Comparison of ENCODE assay signal across 8 cellular contexts in genomic region chr11:124739479-124740276, GRCh38. TPM values are rescaled to one million over a fixed set of nuclear protein-coding genes. Genes with fewer than 3 reads are reported as not detected.
A peak's percentile ranks its signal among the peaks of the same experiment; 100 is the strongest.
DNase-seq lines count a peak whose midpoint lies in the region; ATAC-seq and TF ChIP-seq lines count a peak whose summit lies in the region.

Gene NRGN, plus strand, starts transcription at chr11:124739942. Its CDS starts 143 bp downstream, at chr11:124740085.

- H3K4me2 ChIP-seq in SU-DHL-6 (ENCODE audit: low read depth, low read length, poor library complexity, severe bottlenecking) = peak within 1 kb of the TSS; percentile 57

- H3K27me3 ChIP-seq in SU-DHL-6 (ENCODE audit: low read length) (no peaks in the 10 kb centered on the region), heart left ventricle (peaks cover 0 to 38% (median 13%) of the 10 kb centered on the region in 9 donors), transverse colon (peaks cover 60% of the 10 kb centered on the region)

- WGBS in heart left ventricle, 4 donors = 0 to 1% (median 1%) methylated on average over 24 to 59 of the region's 59 CpGs
- 0 to 2% methylated on average over 7 to 53 of the region's 59 CpGs for WGBS in transverse colon (ENCODE audit: low coverage in 1 of 2), 2 donors

- H3K4me1 Mint-ChIP-seq in activated naive CD8-positive, alpha-beta T cell treated with anti-CD3 and anti-CD28 coated beads, Interleukin-2, amount 50 U/mL, for 24 hours = peaks cover 16% of the 10 kb centered on the region

- peaks cover 7% of the 10 kb centered on the region; the same call in 1 of the 2 replicates for H3F3A ChIP-seq in SU-DHL-6 (ENCODE audit: insufficient read depth)

- ATAC-seq in HG02642 (IDR thresholded peaks at IDR 0.05; ENCODE audit: poor library complexity, unreplicated experiment) = peak; percentile 99
- ATAC-seq in activated naive CD8-positive, alpha-beta T cell treated with anti-CD3 and anti-CD28 coated beads, Interleukin-2, amount 50 U/mL, for 24 hours = peak; percentile 90
- ATAC-seq in heart left ventricle = peak; percentile 95 to 99 (median 99)

- peaks cover 0 to 42% (median 16%) of the 10 kb centered on the region in 12 donors for H3K4me1 ChIP-seq in heart left ventricle
- peaks cover 16 to 19% (median 17%) of the 10 kb centered on the region in 4 donors for H3K4me1 ChIP-seq in transverse colon

- peak within 1 kb of the TSS; percentile 81 for H3K4me3 Mint-ChIP-seq in activated naive CD8-positive, alpha-beta T cell treated with anti-CD3 and anti-CD28 coated beads, Interleukin-2, amount 50 U/mL, for 24 hours

- H2AFZ ChIP-seq in SU-DHL-6 (ENCODE audit: low read depth, low read length, severe bottlenecking) = peak within 1 kb of the TSS; percentile 82

- peak within 1 kb of the TSS; percentile 64 for H3K9ac ChIP-seq in SU-DHL-6 (ENCODE audit: low read length)

- no peaks in the 10 kb centered on the region for H3K79me2 ChIP-seq in SU-DHL-6 (ENCODE audit: insufficient read depth, low read length)

- no peak within 1 kb of the TSS for H3K27ac ChIP-seq in SU-DHL-6 (ENCODE audit: low read depth, low read length)
- H3K27ac ChIP-seq in heart left ventricle = peak within 1 kb of the TSS in 6 of 12 donors; percentile 2 to 42 (median 28)
- H3K27ac ChIP-seq in transverse colon = peak within 1 kb of the TSS in 3 of 4 donors; percentile 31 to 48 (median 41)

- H3K9me2 ChIP-seq in SU-DHL-6 (replicated peaks; ENCODE audit: insufficient read depth, low read length) = no peaks in the 10 kb centered on the region

- peak within 1 kb of the TSS; percentile 49 for H3K4me3 ChIP-seq in GM12864 (ENCODE audit: low read depth, low read length)
- peak within 1 kb of the TSS; percentile 72 for H3K4me3 ChIP-seq in SU-DHL-6 (ENCODE audit: insufficient read depth, low read length, poor library complexity, severe bottlenecking)
- H3K4me3 ChIP-seq in heart left ventricle = peak within 1 kb of the TSS; percentile 37 to 78 (median 58)
- peak within 1 kb of the TSS; percentile 41 to 83 (median 56) for H3K4me3 ChIP-seq in transverse colon

- no peaks in the 10 kb centered on the region for H3K9me3 Mint-ChIP-seq in activated naive CD8-positive, alpha-beta T cell treated with anti-CD3 and anti-CD28 coated beads, Interleukin-2, amount 50 U/mL, for 24 hours

- H3K9me3 ChIP-seq in SU-DHL-6 (ENCODE audit: insufficient read depth, low read length) (no peaks in the 10 kb centered on the region), heart left ventricle (no peaks in the 10 kb centered on the region), transverse colon (no peaks in the 10 kb centered on the region)

- peaks cover 21% of the 10 kb centered on the region for H3K27me3 Mint-ChIP-seq in activated naive CD8-positive, alpha-beta T cell treated with anti-CD3 and anti-CD28 coated beads, Interleukin-2, amount 50 U/mL, for 24 hours

- H3K36me3 ChIP-seq in SU-DHL-6 (ENCODE audit: low read length) (no peaks in the 10 kb centered on the region), heart left ventricle (no peaks in the 10 kb centered on the region), transverse colon (no peaks in the 10 kb centered on the region)

- DNase-seq in GM12864 (ENCODE audit: low read depth) (peak; percentile 35), NCI-H1092 treated with DMSO at 0.1 percent for 48 hours (lab: John Stamatoyannopoulos, UW) (peak; percentile 95), heart left ventricle (peak; percentile 92 to 95 (median 93)), posterior cingulate gyrus (peak; percentile 64 to 98 (median 89)), transverse colon (peak; percentile 92)
- peak; percentile 87 for DNase-seq in activated naive CD8-positive, alpha-beta T cell treated with anti-CD3 and anti-CD28 coated beads, Interleukin-2, amount 50 U/mL, for 24 hours

- in situ Hi-C loops in transverse colon (cut with MboI; ENCODE audit: low pct_ligation_motif_present in 1 of 4, low pct_unique_long_range_greater_than_20kb in 1 of 4, low sequenced_read_pairs in 3 of 4) = no loop called here

- no peak for TF ChIP-seq POLR2A in heart left ventricle (IDR thresholded peaks at IDR 0.05)
- no peak for TF ChIP-seq POLR2A in transverse colon (IDR thresholded peaks at IDR 0.05)

- no peaks in the 10 kb centered on the region for H3K36me3 Mint-ChIP-seq in activated naive CD8-positive, alpha-beta T cell treated with anti-CD3 and anti-CD28 coated beads, Interleukin-2, amount 50 U/mL, for 24 hours (ENCODE audit: low read depth)

- intact Hi-C loops in heart left ventricle (cut with DNase I) = loop anchor here in 4 of 10 donors (5.0 kb wide), 2 partner anchors 67 to 72 kb away; partner anchors contain the start of genes SIAE (in 3 of the 4) and SPA17 (in 3 of the 4)
- intact Hi-C loops in posterior cingulate gyrus (cut with DNase I) = loop anchor here (5.0 kb wide), 1 partner anchor 67 kb away; the partner anchor contains the start of genes SIAE and SPA17
- intact Hi-C loops in transverse colon (cut with DNase I; ENCODE audit: low total_unique reads) = no loop called here

- H3K27ac Mint-ChIP-seq in activated naive CD8-positive, alpha-beta T cell treated with anti-CD3 and anti-CD28 coated beads, Interleukin-2, amount 50 U/mL, for 24 hours = no peak within 1 kb of the TSS

- H4K20me1 ChIP-seq in SU-DHL-6 (ENCODE audit: low read depth, low read length) = no peaks in the 10 kb centered on the region

- TF ChIP-seq CTCF in GM12864 (IDR thresholded peaks at IDR 0.05; ENCODE audit: low read depth, low read length, missing control alignments) (no peak), SU-DHL-6 (IDR thresholded peaks at IDR 0.05; ENCODE audit: insufficient read depth, low read length, poor library complexity, severe bottlenecking) (no peak), heart left ventricle (IDR thresholded peaks at IDR 0.05) (peak in 1 of 12 donors; percentile 25), transverse colon (IDR thresholded peaks at IDR 0.05) (no peak)

- TF ChIP-seq EP300 in transverse colon (IDR thresholded peaks at IDR 0.05; ENCODE audit: low read depth) = no peak

RNA-seq across cellular contexts. Expression of gene NRGN, which starts in this region (rescaled TPM):
- 1 to 10 TPM; 1.2 to 9.0 (median 3.3) TPM for total RNA-seq in heart left ventricle
- polyA plus RNA-seq in heart left ventricle = 10 to 100 TPM in 1 of 2 donors, 1 to 10 TPM in 1; 4.4 to 13.8 TPM
- total RNA-seq in transverse colon = 1 to 10 TPM in 1 of 4 donors, under 1 TPM in 1, not detected in 2; 0.96 to 1.5 TPM

Comparison
In these comparisons a context has a peak if more than half of its experiments do, and no peak if none do; other contexts are left out.
1. DNase-seq: peak in every context shown above with its lines; median percentile 95 in NCI-H1092 treated with DMSO at 0.1 percent for 48 hours; 93 in heart left ventricle; 92 in transverse colon; 89 in posterior cingulate gyrus; 87 in activated naive CD8-positive, alpha-beta T cell treated with anti-CD3 and anti-CD28 coated beads, Interleukin-2, amount 50 U/mL, for 24 hours; 35 in GM12864.